23 cellular contexts compared by ENCODE assay signal in the genomic region with DNA sequence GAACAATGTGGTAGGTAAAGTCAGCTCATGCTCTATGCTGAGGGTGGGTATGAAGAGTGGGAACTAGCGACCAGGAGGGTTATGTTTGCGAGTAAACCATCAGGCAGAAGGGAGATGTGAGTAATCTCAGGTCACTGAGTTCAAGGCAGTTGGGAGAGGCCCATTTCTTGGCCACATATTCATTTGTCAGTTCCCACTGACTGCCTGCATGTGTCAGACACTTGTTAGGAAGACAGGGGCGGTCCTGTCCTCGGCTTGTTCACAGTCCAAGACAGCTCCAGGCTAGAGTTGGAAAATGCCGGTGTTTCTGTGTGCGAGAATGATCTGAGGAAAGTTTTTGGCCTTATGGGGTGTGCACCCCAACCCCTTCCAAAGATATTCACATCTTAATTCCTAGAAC. TPM values are rescaled to one million over a fixed set of nuclear protein-coding genes. Genes with fewer than 3 reads are reported as not detected.
A peak's percentile ranks its signal among the peaks of the same experiment; 100 is the strongest.
DNase-seq lines count a peak whose midpoint lies in the region; ATAC-seq lines count a peak whose summit lies in the region.
"Had no signal": no experiment of that assay in that cellular context is flagged by ENCODE, and none has a peak within 500 bp of the region (broad histone marks: within the 10 kb centered on the region; RNA-seq: fewer than 3 reads in every experiment).

No MANE protein-coding gene starts in this region.

- ATAC-seq in HG02870 (IDR thresholded peaks at IDR 0.05; ENCODE audit: unreplicated experiment) (no peak), HG02588 (IDR thresholded peaks at IDR 0.05; ENCODE audit: unreplicated experiment) (no peak), HG03439 (IDR thresholded peaks at IDR 0.05; ENCODE audit: unreplicated experiment) (no peak)
- ATAC-seq: CD8-positive, alpha-beta T cell; gastrocnemius medialis; left lung; Right ventricle myocardium inferior; stimulated activated memory B cell treated with anti-CD40 and anti-IgM and Interleukin-4, amounts not matched to agents 10 μg/mL and 1 μg/mL and 100 μg/mL, for 72 hours had no signal

- DNase-seq in AG08396 (ENCODE audit: low spot score) (peak; percentile 17), HCEC 1CT (peak; percentile 71), RPMI7951 (ENCODE audit: low read depth) (peak; percentile 95), fibroblast of peridontal ligament (ENCODE audit: extremely low read depth) (peak; percentile 29), H4 (ENCODE audit: low spot score) (no peak)
- DNase-seq: activated CD4-positive, alpha-beta T cell treated with anti-CD3 and anti-CD28 coated beads, Interleukin-2, amount 50 U/mL, for 4 hours; aorta; CD8-positive, alpha-beta T cell; DMS79; endodermal cell; gastrocnemius medialis; Kasumi-1; left lung; NCI-H1694 treated with DMSO at 0.1 percent for 48 hours; NCI-H446 treated with DMSO at 0.1 percent for 48 hours; nucleus accumbens; stimulated activated CD4-positive, alpha-beta T cell treated with anti-CD3 and anti-CD28 coated beads, Interleukin-15, amount 100 ng/mL, for 24 hours; thyroid gland had no signal

RNA-seq across cellular contexts. Expression of gene GDNF, which starts 48.6 kb away (rescaled TPM):
- 2.2 TPM in 2 replicates for total RNA-seq in RPMI7951 (2014; rRNA removed; shearing (Covaris generic))
- total RNA-seq in H4 (2014; rRNA removed; shearing (Covaris generic)) = not detected in 2 replicates
- total RNA-seq: CD8-positive, alpha-beta T cell; left lung; Right ventricle myocardium inferior; thyroid gland had no signal
